In the genomic region with DNA sequence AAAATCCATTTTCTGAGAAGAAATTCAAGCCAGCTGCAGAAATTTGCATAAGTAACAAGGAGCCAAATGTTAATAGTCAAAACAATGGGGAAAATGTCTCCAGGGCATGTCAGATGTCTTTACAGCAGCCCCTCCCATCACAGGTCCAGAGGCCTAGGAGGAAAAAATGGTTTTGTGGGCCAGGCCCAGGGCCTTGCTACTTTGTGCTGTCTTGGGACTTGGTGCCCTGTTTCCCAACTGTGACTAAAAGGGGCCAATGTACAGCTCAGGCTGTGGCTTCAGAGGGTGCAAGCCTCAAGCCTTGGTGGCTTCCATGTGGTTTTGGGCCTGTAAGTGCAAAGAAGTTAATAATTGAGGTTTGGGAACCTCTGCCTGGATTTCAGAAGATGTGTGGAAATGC, we compare ENCODE assay signal across 14 cellular contexts. TPM values are rescaled to one million over a fixed set of nuclear protein-coding genes. Genes with fewer than 3 reads are reported as not detected.
"Had no signal": no experiment of that assay in that cellular context is flagged by ENCODE, and none has a peak within 500 bp of the region (broad histone marks: within the 10 kb centered on the region; RNA-seq: fewer than 3 reads in every experiment).

No MANE protein-coding gene starts in this region.

RNA-seq across cellular contexts. Expression of gene TMPRSS12, which starts 8.9 kb away (rescaled TPM):
- total RNA-seq: activated B cell treated with CpG ODN at 0.5 μM for 24 hours; activated CD4-positive, alpha-beta memory T cell treated with anti-CD3 and anti-CD28 coated beads for 36 hours; activated CD4-positive, alpha-beta memory T cell treated with anti-CD3 and anti-CD28 coated beads, Interleukin-2, amount 10 ng/mL, durations not matched to agents 7 days and 5 days; activated CD4-positive, alpha-beta T cell treated with anti-CD3 and anti-CD28 coated beads for 36 hours; activated CD4-positive, alpha-beta T cell treated with anti-CD3 and anti-CD28 coated beads, Interleukin-2, amount 10 ng/mL, durations not matched to agents 24 days and 14 days; activated CD4-positive, alpha-beta T cell treated with anti-CD3 and anti-CD28 coated beads, Interleukin-2, amount 10 ng/mL, durations not matched to agents 7 days and 5 days; activated CD8-positive, alpha-beta memory T cell treated with anti-CD3 and anti-CD28 coated beads for 36 hours; activated CD8-positive, alpha-beta memory T cell treated with anti-CD3 and anti-CD28 coated beads, Interleukin-2, amount 10 ng/mL, durations not matched to agents 7 days and 5 days; activated CD8-positive, alpha-beta T cell treated with anti-CD3 and anti-CD28 coated beads for 36 hours; activated CD8-positive, alpha-beta T cell treated with anti-CD3 and anti-CD28 coated beads, Interleukin-2, amount 10 ng/mL, durations not matched to agents 7 days and 5 days; T-helper 1 cell treated with Interleukin-12 subunit alpha and Interleukin-12 subunit beta and Interleukin-4 antibody, amounts not matched to agents 30 ng/mL and 1 ng/mL, for 36 hours; T-helper 17 cell; T-helper 2 cell treated with Interferon-gamma antibody and Interleukin-4, amounts not matched to agents 100 ng/mL and 5 ng/mL, for 36 hours; WTC11 had no signal
